ENCODE assay signal across 33 cellular contexts in genomic region chr13:44266772-44267171, GRCh38.
"Had no signal": no experiment of that assay in that cellular context is flagged by ENCODE, and none has a peak within 500 bp of the region (broad histone marks: within the 10 kb centered on the region; RNA-seq: fewer than 3 reads in every experiment).

No MANE protein-coding gene starts in this region.

- DNase-seq: activated CD4-positive, alpha-beta memory T cell treated with anti-CD3 and anti-CD28 coated beads for 36 hours; activated CD4-positive, alpha-beta T cell treated with anti-CD3 and anti-CD28 coated beads for 36 hours; activated CD4-positive, alpha-beta T cell treated with anti-CD3 and anti-CD28 coated beads, Interleukin-2, amount 10 ng/mL, durations not matched to agents 24 days and 14 days; activated CD4-positive, CD25-positive, alpha-beta regulatory T cell; activated CD4-positive, CD25-positive, alpha-beta regulatory T cell treated with anti-CD3 and anti-CD28 coated beads, Interleukin-2, amount 50 U/mL, for 72 hours; activated CD8-positive, alpha-beta memory T cell treated with anti-CD3 and anti-CD28 coated beads, Interleukin-2, amount 10 ng/mL, durations not matched to agents 7 days and 5 days; activated CD8-positive, alpha-beta memory T cell treated with anti-CD3 and anti-CD28 coated beads, Interleukin-2, amount 50 U/mL, for 4 hours; activated CD8-positive, alpha-beta T cell treated with anti-CD3 and anti-CD28 coated beads, Interleukin-2, amount 10 ng/mL, durations not matched to agents 7 days and 5 days; activated gamma-delta T cell; activated naive CD4-positive, alpha-beta T cell; activated naive CD4-positive, alpha-beta T cell treated with anti-CD3 and anti-CD28 coated beads, Interleukin-2, amount 10 ng/mL, durations not matched to agents 7 days and 5 days; activated naive CD8-positive, alpha-beta T cell treated with anti-CD3 and anti-CD28 coated beads, Interleukin-2, amount 10 ng/mL, durations not matched to agents 7 days and 5 days; activated T-cell treated with anti-CD3 and anti-CD28 coated beads, Interleukin-2, amount 50 U/mL, for 1 hour; activated T-cell treated with anti-CD3 and anti-CD28 coated beads, Interleukin-2, amount 50 U/mL, for 72 hours; central memory CD4-positive, alpha-beta T cell; cerebellar nuclear complex; dorsolateral prefrontal cortex; effector memory CD4-positive, alpha-beta T cell; erythroblast; foreskin keratinocyte; gastrocnemius medialis; glutamatergic neuron; heart left ventricle; T1000; WERI-Rb-1 had no signal

- H3K4me1 ChIP-seq: breast epithelium had no signal

- H3K27me3 ChIP-seq: ascending aorta, breast epithelium, cardiac muscle cell, dorsolateral prefrontal cortex, esophagus muscularis mucosa, foreskin keratinocyte, gastrocnemius medialis, heart left ventricle had no signal

- H3K4me3 ChIP-seq: ascending aorta, breast epithelium, cardiac muscle cell, coronary artery, dorsolateral prefrontal cortex, esophagus muscularis mucosa, gastrocnemius medialis, heart left ventricle had no signal

- H3K36me3 ChIP-seq: ascending aorta, breast epithelium, cardiac muscle cell, esophagus muscularis mucosa, gastrocnemius medialis, heart left ventricle, WERI-Rb-1 had no signal

- ATAC-seq: activated CD4-positive, alpha-beta T cell treated with anti-CD3 and anti-CD28 coated beads for 36 hours; activated CD8-positive, alpha-beta memory T cell treated with anti-CD3 and anti-CD28 coated beads, Interleukin-2, amount 10 ng/mL, durations not matched to agents 7 days and 5 days; activated CD8-positive, alpha-beta T cell treated with anti-CD3 and anti-CD28 coated beads, Interleukin-2, amount 10 ng/mL, durations not matched to agents 7 days and 5 days; activated naive CD4-positive, alpha-beta T cell treated with anti-CD3 and anti-CD28 coated beads, Interleukin-2, amount 50 U/mL, for 72 hours; activated T-cell treated with anti-CD3 and anti-CD28 coated beads, Interleukin-2, amount 50 U/mL, for 72 hours; foreskin keratinocyte; gastrocnemius medialis; heart left ventricle had no signal

- H3K27ac Mint-ChIP-seq: activated CD4-positive, alpha-beta memory T cell treated with anti-CD3 and anti-CD28 coated beads for 36 hours; activated CD4-positive, alpha-beta T cell treated with anti-CD3 and anti-CD28 coated beads for 36 hours; activated CD4-positive, alpha-beta T cell treated with anti-CD3 and anti-CD28 coated beads, Interleukin-2, amount 10 ng/mL, durations not matched to agents 24 days and 14 days; activated CD8-positive, alpha-beta memory T cell treated with anti-CD3 and anti-CD28 coated beads, Interleukin-2, amount 10 ng/mL, durations not matched to agents 7 days and 5 days; activated CD8-positive, alpha-beta T cell treated with anti-CD3 and anti-CD28 coated beads, Interleukin-2, amount 10 ng/mL, durations not matched to agents 7 days and 5 days; activated naive CD4-positive, alpha-beta T cell treated with anti-CD3 and anti-CD28 coated beads, Interleukin-2, amount 10 ng/mL, durations not matched to agents 7 days and 5 days; activated naive CD4-positive, alpha-beta T cell treated with anti-CD3 and anti-CD28 coated beads, Interleukin-2, amount 50 U/mL, for 72 hours; activated naive CD8-positive, alpha-beta T cell treated with anti-CD3 and anti-CD28 coated beads, Interleukin-2, amount 10 ng/mL, durations not matched to agents 7 days and 5 days; activated T-cell treated with anti-CD3 and anti-CD28 coated beads, Interleukin-2, amount 50 U/mL, for 72 hours; dendritic cell treated with granulocyte-macrophage colony-stimulating factor and Interleukin-4, amounts not matched to agents 40 ng/mL and 50 ng/mL, for 4 days had no signal

- H3K9me3 Mint-ChIP-seq: activated CD4-positive, alpha-beta memory T cell treated with anti-CD3 and anti-CD28 coated beads for 36 hours; activated naive CD4-positive, alpha-beta T cell treated with anti-CD3 and anti-CD28 coated beads, Interleukin-2, amount 10 ng/mL, durations not matched to agents 7 days and 5 days; dendritic cell treated with granulocyte-macrophage colony-stimulating factor and Interleukin-4, amounts not matched to agents 40 ng/mL and 50 ng/mL, for 4 days had no signal

- H3K36me3 Mint-ChIP-seq: activated CD4-positive, alpha-beta memory T cell treated with anti-CD3 and anti-CD28 coated beads for 36 hours; activated CD8-positive, alpha-beta memory T cell treated with anti-CD3 and anti-CD28 coated beads, Interleukin-2, amount 10 ng/mL, durations not matched to agents 7 days and 5 days; activated naive CD4-positive, alpha-beta T cell treated with anti-CD3 and anti-CD28 coated beads, Interleukin-2, amount 10 ng/mL, durations not matched to agents 7 days and 5 days; activated naive CD4-positive, alpha-beta T cell treated with anti-CD3 and anti-CD28 coated beads, Interleukin-2, amount 50 U/mL, for 72 hours; brain had no signal

- H3K4me1 Mint-ChIP-seq: activated CD8-positive, alpha-beta memory T cell treated with anti-CD3 and anti-CD28 coated beads, Interleukin-2, amount 10 ng/mL, durations not matched to agents 7 days and 5 days; activated naive CD8-positive, alpha-beta T cell treated with anti-CD3 and anti-CD28 coated beads, Interleukin-2, amount 10 ng/mL, durations not matched to agents 7 days and 5 days had no signal

- H3K27me3 Mint-ChIP-seq: brain had no signal

- H3K4me3 Mint-ChIP-seq: activated CD4-positive, alpha-beta memory T cell treated with anti-CD3 and anti-CD28 coated beads for 36 hours; activated CD4-positive, alpha-beta T cell treated with anti-CD3 and anti-CD28 coated beads for 36 hours; activated CD4-positive, alpha-beta T cell treated with anti-CD3 and anti-CD28 coated beads, Interleukin-2, amount 10 ng/mL, durations not matched to agents 24 days and 14 days; activated CD8-positive, alpha-beta memory T cell treated with anti-CD3 and anti-CD28 coated beads, Interleukin-2, amount 10 ng/mL, durations not matched to agents 7 days and 5 days; activated CD8-positive, alpha-beta T cell treated with anti-CD3 and anti-CD28 coated beads, Interleukin-2, amount 10 ng/mL, durations not matched to agents 7 days and 5 days; activated naive CD4-positive, alpha-beta T cell treated with anti-CD3 and anti-CD28 coated beads, Interleukin-2, amount 10 ng/mL, durations not matched to agents 7 days and 5 days; activated naive CD8-positive, alpha-beta T cell treated with anti-CD3 and anti-CD28 coated beads, Interleukin-2, amount 10 ng/mL, durations not matched to agents 7 days and 5 days; activated T-cell treated with anti-CD3 and anti-CD28 coated beads, Interleukin-2, amount 50 U/mL, for 72 hours; dendritic cell treated with granulocyte-macrophage colony-stimulating factor and Interleukin-4, amounts not matched to agents 40 ng/mL and 50 ng/mL, for 4 days had no signal

- H3K9me3 ChIP-seq: ascending aorta, breast epithelium, esophagus muscularis mucosa, gastrocnemius medialis, heart left ventricle had no signal

- H3K27ac ChIP-seq: breast epithelium, cardiac muscle cell, esophagus muscularis mucosa, gastrocnemius medialis, heart left ventricle, WERI-Rb-1 had no signal
